In the genomic region with DNA sequence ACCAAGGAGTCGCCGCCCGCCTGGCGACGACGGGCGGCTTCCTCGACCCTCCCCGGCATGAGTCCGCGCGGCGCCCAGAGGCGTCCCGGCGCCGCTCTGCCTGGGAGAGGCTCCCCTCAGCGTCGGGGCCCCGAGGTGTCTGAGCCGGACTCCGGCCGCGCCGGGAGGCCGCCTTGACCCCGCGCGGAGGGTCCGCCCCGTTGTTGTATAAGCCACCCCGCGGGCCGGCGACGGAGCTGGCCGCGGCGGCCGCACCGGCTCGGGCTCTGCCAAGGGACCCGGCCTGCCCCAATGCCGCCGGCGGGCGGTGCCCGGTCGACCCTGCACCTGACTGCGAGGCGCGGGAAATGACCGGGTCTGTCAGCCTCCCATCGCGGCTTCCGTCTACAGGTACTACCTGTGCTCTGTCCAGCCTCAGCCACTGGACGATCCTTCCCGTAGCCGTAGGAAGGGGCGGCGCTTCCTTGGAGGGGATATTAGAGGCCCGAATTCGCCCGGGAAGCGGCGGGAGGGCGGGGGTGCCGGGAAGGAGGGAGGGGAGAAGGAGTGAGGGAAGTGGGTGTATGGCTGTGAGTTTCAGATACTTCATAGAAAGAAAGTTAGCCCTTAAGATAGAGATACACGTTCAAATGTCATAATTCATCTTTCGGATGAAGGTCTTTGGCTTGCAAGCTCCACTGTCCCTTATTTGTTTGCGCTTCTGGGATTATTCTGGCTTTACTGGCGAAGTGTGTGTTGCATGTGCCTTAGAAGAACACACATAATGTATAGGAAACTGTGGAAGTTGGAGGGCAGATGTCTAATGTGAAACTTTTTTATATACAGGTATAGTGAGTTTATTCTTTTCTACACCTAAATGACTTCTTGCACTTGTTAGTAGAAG, we compare ENCODE assay signal across 8 cellular contexts. TPM values are rescaled to one million over a fixed set of nuclear protein-coding genes. Genes with fewer than 3 reads are reported as not detected.
A peak's percentile ranks its signal among the peaks of the same experiment; 100 is the strongest.
DNase-seq lines count a peak whose midpoint lies in the region; ATAC-seq and TF ChIP-seq lines count a peak whose summit lies in the region.

No MANE protein-coding gene starts in this region.

- TF ChIP-seq RAD21 in SK-N-SH (IDR thresholded peaks at IDR 0.05; ENCODE audit: low read length) = no peak

- H3K9me3 Mint-ChIP-seq in CD8-positive, alpha-beta T cell = no peaks in the 10 kb centered on the region

- peak overlapping the region; percentile 91 for H3K4me3 Mint-ChIP-seq in CD8-positive, alpha-beta T cell

- peak overlapping the region; percentile 86 for H2AFZ ChIP-seq in SK-N-SH (ENCODE audit: low read depth)

- H3K27me3 ChIP-seq in CD8-positive, alpha-beta T cell (ENCODE audit: insufficient read depth, low read length) = no peaks in the 10 kb centered on the region
- no peaks in the 10 kb centered on the region for H3K27me3 ChIP-seq in HL-60 (ENCODE audit: insufficient read depth, poor library complexity, severe bottlenecking)
- H3K27me3 ChIP-seq in SK-N-SH (ENCODE audit: insufficient read depth) = no peaks in the 10 kb centered on the region

- peak overlapping the region; percentile 91 for H3K27ac Mint-ChIP-seq in CD8-positive, alpha-beta T cell

- intact Hi-C loops in CD8-positive, alpha-beta T cell (cut with DNase I, micrococcal nuclease) = loop anchor here (1.0 to 10.0 kb wide), 7 partner anchors 64 to 589 kb away; a partner anchor contains a TSS

- no peaks in the 10 kb centered on the region for H3K9me3 ChIP-seq in CD8-positive, alpha-beta T cell (ENCODE audit: low read length)
- no peaks in the 10 kb centered on the region for H3K9me3 ChIP-seq in SK-N-SH

- H4K20me1 ChIP-seq in SK-N-SH (ENCODE audit: insufficient read depth) = no peaks in the 10 kb centered on the region

- peak in 6 of 7 experiments; percentile 1 to 35 (median 26) for DNase-seq in CD8-positive, alpha-beta T cell
- DNase-seq in HL-60 (ENCODE audit: low read depth in 1 of 2, low spot score in 1 of 2) = peak in 1 of 2 experiments; percentile 46
- peak; percentile 73 for DNase-seq in SK-N-SH
- DNase-seq in hippocampal formation (lab: John Stamatoyannopoulos, UW) = peak; percentile 17 to 37
- DNase-seq in renal cortical epithelial cell (ENCODE audit: low read depth) = peak; percentile 44
- DNase-seq in globus pallidus (ENCODE audit: low spot score) = no peak

- no peaks in the 10 kb centered on the region for H3K9me2 ChIP-seq in SK-N-SH

- peak overlapping the region; percentile 72 for H3K4me3 ChIP-seq in CD8-positive, alpha-beta T cell (ENCODE audit: low read depth, low read length)
- H3K4me3 ChIP-seq in HL-60 (replicated peaks; ENCODE audit: insufficient read depth, low read length) = peak overlapping the region; percentile 75
- peak overlapping the region; percentile 78 to 93 for H3K4me3 ChIP-seq in SK-N-SH (ENCODE audit: low read depth in 2 of 2, low read length in 1 of 2)

- no peaks in the 10 kb centered on the region for H3K36me3 ChIP-seq in CD8-positive, alpha-beta T cell (ENCODE audit: insufficient read depth, low read length)
- H3K36me3 ChIP-seq in SK-N-SH (replicated peaks in 1 of 2; ENCODE audit: control insufficient read depth in 1 of 2, insufficient read depth in 2 of 2, low read length in 1 of 2) = no peaks in the 10 kb centered on the region

- H3K4me1 Mint-ChIP-seq in CD8-positive, alpha-beta T cell (ENCODE audit: low read depth) = peaks cover 34% of the 10 kb centered on the region

- H3K36me3 Mint-ChIP-seq in CD8-positive, alpha-beta T cell = no peaks in the 10 kb centered on the region

- peaks cover 46% of the 10 kb centered on the region for H3K79me2 ChIP-seq in SK-N-SH (ENCODE audit: insufficient read depth)

- WGBS in SK-N-SH (ENCODE audit: low lambda C conversion rate) = 3% methylated on average over 17 of the region's 72 CpGs

- POLR2A ChIA-PET in CD8-positive, alpha-beta T cell (lab: Charles Lee) = interaction anchor here (1.0 to 1.4 kb wide), 2 partner anchors 65 to 68 kb away, joined by 3 to 4 read pairs; no protein-coding TSS in a partner anchor
- POLR2A ChIA-PET in SK-N-SH (lab: Yijun Ruan, JAX) = interaction anchor here (1.0 kb wide), 1 partner anchor 12 kb away, joined by 3 read pairs; no protein-coding TSS in a partner anchor

- H3K4me2 ChIP-seq in SK-N-SH = peak overlapping the region; percentile 92

- H3K27ac ChIP-seq in CD8-positive, alpha-beta T cell (ENCODE audit: low read depth, low read length) = peak overlapping the region; percentile 62
- H3K27ac ChIP-seq in HL-60 (replicated peaks) (peak overlapping the region; percentile 76), SK-N-SH (ENCODE audit: low read depth in 2 of 2, low read length in 1 of 2) (peak overlapping the region; percentile 64 to 79), angular gyrus (ENCODE audit: low read depth, low read length) (peak overlapping the region; percentile 69)

- peaks cover 4% of the 10 kb centered on the region for H3F3A ChIP-seq in SK-N-SH (replicated peaks; ENCODE audit: insufficient read depth)

- H3K4me1 ChIP-seq in CD8-positive, alpha-beta T cell (ENCODE audit: insufficient read depth, low read length) = peaks cover 15% of the 10 kb centered on the region
- H3K4me1 ChIP-seq in SK-N-SH (ENCODE audit: control insufficient read depth in 1 of 2, insufficient read depth in 2 of 2, low read depth in 1 of 2, low read length in 1 of 2) = peaks cover 0 to 12% of the 10 kb centered on the region in 2 experiments; a peak in 3 of 4 replicates

- TF ChIP-seq CTCF in CD8-positive, alpha-beta T cell (IDR thresholded peaks at IDR 0.05) = no peak
- TF ChIP-seq CTCF in HL-60 (IDR thresholded peaks at IDR 0.05; ENCODE audit: insufficient read depth, low read length) (no peak), SK-N-SH (IDR thresholded peaks at IDR 0.05) (no peak; the same call in 1 of the 2 replicates)

- no peak for TF ChIP-seq EP300 in SK-N-SH (IDR thresholded peaks at IDR 0.05; ENCODE audit: borderline replicate concordance in 1 of 2, low read depth in 1 of 2, low read length in 1 of 2)

- ATAC-seq in CD8-positive, alpha-beta T cell = peak; percentile 6
- peak; percentile 31 for ATAC-seq in GM19463 (IDR thresholded peaks at IDR 0.05; ENCODE audit: unreplicated experiment)

- CTCF ChIA-PET in CD8-positive, alpha-beta T cell (lab: Charles Lee) = no interaction called here
- CTCF ChIA-PET in SK-N-SH (lab: Yijun Ruan, JAX) = interaction anchor here (0.6 to 1.6 kb wide), 6 partner anchors 16 to 396 kb away, joined by 3 to 4 read pairs (median 3); no protein-coding TSS in a partner anchor

- H3K9ac ChIP-seq in SK-N-SH = peak overlapping the region; percentile 82

- no peaks in the 10 kb centered on the region for H3K27me3 Mint-ChIP-seq in CD8-positive, alpha-beta T cell (ENCODE audit: low read depth)

TF ChIP-seq in SK-N-SH, 30 proteins besides CTCF, POLR2A, EP300 and RAD21:
- TF ChIP-seq GABPA (IDR thresholded peaks at IDR 0.05; ENCODE audit: low read depth) (0 out of 2 replicates have a peak, but pooled peaks have one; percentile 20), MEF2A (IDR thresholded peaks at IDR 0.05; ENCODE audit: borderline replicate concordance, low read depth) (no peak), FOSL2 (IDR thresholded peaks at IDR 0.05; ENCODE audit: borderline replicate concordance, low read depth) (no peak)
- TF ChIP-seq, protein P1, sequence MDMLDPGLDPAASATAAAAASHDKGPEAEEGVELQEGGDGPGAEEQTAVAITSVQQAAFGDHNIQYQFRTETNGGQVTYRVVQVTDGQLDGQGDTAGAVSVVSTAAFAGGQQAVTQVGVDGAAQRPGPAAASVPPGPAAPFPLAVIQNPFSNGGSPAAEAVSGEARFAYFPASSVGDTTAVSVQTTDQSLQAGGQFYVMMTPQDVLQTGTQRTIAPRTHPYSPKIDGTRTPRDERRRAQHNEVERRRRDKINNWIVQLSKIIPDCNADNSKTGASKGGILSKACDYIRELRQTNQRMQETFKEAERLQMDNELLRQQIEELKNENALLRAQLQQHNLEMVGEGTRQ (IDR thresholded peaks at IDR 0.05; ENCODE audit: borderline replicate concordance, low read depth, low read length) = no peak
- TF ChIP-seq, protein P2, sequence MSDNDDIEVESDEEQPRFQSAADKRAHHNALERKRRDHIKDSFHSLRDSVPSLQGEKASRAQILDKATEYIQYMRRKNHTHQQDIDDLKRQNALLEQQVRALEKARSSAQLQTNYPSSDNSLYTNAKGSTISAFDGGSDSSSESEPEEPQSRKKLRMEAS (IDR thresholded peaks at IDR 0.05; ENCODE audit: low read depth) = no peak
- TF ChIP-seq, protein P3, sequence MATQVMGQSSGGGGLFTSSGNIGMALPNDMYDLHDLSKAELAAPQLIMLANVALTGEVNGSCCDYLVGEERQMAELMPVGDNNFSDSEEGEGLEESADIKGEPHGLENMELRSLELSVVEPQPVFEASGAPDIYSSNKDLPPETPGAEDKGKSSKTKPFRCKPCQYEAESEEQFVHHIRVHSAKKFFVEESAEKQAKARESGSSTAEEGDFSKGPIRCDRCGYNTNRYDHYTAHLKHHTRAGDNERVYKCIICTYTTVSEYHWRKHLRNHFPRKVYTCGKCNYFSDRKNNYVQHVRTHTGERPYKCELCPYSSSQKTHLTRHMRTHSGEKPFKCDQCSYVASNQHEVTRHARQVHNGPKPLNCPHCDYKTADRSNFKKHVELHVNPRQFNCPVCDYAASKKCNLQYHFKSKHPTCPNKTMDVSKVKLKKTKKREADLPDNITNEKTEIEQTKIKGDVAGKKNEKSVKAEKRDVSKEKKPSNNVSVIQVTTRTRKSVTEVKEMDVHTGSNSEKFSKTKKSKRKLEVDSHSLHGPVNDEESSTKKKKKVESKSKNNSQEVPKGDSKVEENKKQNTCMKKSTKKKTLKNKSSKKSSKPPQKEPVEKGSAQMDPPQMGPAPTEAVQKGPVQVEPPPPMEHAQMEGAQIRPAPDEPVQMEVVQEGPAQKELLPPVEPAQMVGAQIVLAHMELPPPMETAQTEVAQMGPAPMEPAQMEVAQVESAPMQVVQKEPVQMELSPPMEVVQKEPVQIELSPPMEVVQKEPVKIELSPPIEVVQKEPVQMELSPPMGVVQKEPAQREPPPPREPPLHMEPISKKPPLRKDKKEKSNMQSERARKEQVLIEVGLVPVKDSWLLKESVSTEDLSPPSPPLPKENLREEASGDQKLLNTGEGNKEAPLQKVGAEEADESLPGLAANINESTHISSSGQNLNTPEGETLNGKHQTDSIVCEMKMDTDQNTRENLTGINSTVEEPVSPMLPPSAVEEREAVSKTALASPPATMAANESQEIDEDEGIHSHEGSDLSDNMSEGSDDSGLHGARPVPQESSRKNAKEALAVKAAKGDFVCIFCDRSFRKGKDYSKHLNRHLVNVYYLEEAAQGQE (IDR thresholded peaks at IDR 0.05; ENCODE audit: low read depth, low read length) = peak; percentile 78
TF ChIP-seq in SK-N-SH: peak in this region for 2.

RNA-seq across cellular contexts. Expression of a gene that starts 0.6 kb away (rescaled TPM):
- total RNA-seq in CD8-positive, alpha-beta T cell = 10 to 100 TPM; 10.3 to 11.4 TPM
- polyA plus RNA-seq in SK-N-SH (2012; rRNA removed) = 10.4 and 12.8 TPM in 2 replicates
- 14.0 and 14.4 TPM in 2 replicates for polyA plus RNA-seq in SK-N-SH (2012; cell fraction: cytosol; rRNA removed)
- polyA plus RNA-seq in SK-N-SH (2012; cell fraction: nucleus; rRNA removed) = 8.1 and 12.2 TPM in 2 replicates
- total RNA-seq in renal cortical epithelial cell = 34.6 and 39.9 TPM in 2 replicates
